13 cellular contexts compared by ENCODE assay signal in genomic region chr9:107019216-107019615, GRCh38.
A peak's percentile ranks its signal among the peaks of the same experiment; 100 is the strongest.
DNase-seq lines count a peak whose midpoint lies in the region; ATAC-seq and TF ChIP-seq lines count a peak whose summit lies in the region.
"Had no signal": no experiment of that assay in that cellular context is flagged by ENCODE, and none has a peak within 500 bp of the region (broad histone marks: within the 10 kb centered on the region; RNA-seq: fewer than 3 reads in every experiment).

No MANE protein-coding gene starts in this region.

- H3K4me3 ChIP-seq in fibroblast of the aortic adventitia (ENCODE audit: low read depth, low read length): no peak overlapping the region
- H3K4me3 ChIP-seq: testis had no signal

- DNase-seq in GM04503 (ENCODE audit: low read depth) (peak; percentile 46), RPMI7951 (ENCODE audit: low read depth) (peak; percentile 90), fibroblast of the aortic adventitia (ENCODE audit: low read depth) (peak; percentile 64), renal cortical epithelial cell (ENCODE audit: low read depth) (peak; percentile 83), midbrain (lab: John Stamatoyannopoulos, UW) (no peak), HPDE6-E6E7 (ENCODE audit: extremely low spot score) (no peak), NCI-H2081 treated with DMSO at 0.1 percent for 48 hours (lab: John Stamatoyannopoulos, UW) (no peak)
- DNase-seq: activated B cell treated with CpG ODN at 0.5 μM for 24 hours, activated T-cell treated with anti-CD3 and anti-CD28 coated beads for 4 hours, NCI-H1436 treated with DMSO at 0.1 percent for 48 hours, SK-N-SH, testis had no signal

- ATAC-seq in HG03039 (IDR thresholded peaks at IDR 0.05; ENCODE audit: unreplicated experiment): no peak

- no peak for TF ChIP-seq CTCF in fibroblast of the aortic adventitia (IDR thresholded peaks at IDR 0.05; ENCODE audit: insufficient read depth, low read length)

Comparison
In these comparisons a context has a peak if more than half of its experiments do, and no peak if none do; other contexts are left out.
1. DNase-seq: peak in GM04503 (single experiment), RPMI7951 (single experiment), fibroblast of the aortic adventitia (single experiment) and renal cortical epithelial cell (single experiment); none in midbrain (single experiment), HPDE6-E6E7 (single experiment) and NCI-H2081 treated with DMSO at 0.1 percent for 48 hours (single experiment).